16 cellular contexts compared by ENCODE assay signal in genomic region chr17:79927688-79928501, GRCh38.
"Had no signal": no experiment of that assay in that cellular context is flagged by ENCODE, and none has a peak within 500 bp of the region (broad histone marks: within the 10 kb centered on the region; RNA-seq: fewer than 3 reads in every experiment).

No MANE protein-coding gene starts in this region.

- H3K27ac ChIP-seq: ascending aorta, esophagus squamous epithelium, lower lobe of right lung, upper lobe of left lung had no signal

- H3K36me3 ChIP-seq: ascending aorta, esophagus squamous epithelium, lower lobe of right lung, upper lobe of left lung had no signal

- DNase-seq: activated CD4-positive, alpha-beta T cell treated with anti-CD3 and anti-CD28 coated beads, Interleukin-2, amount 50 U/mL, for 1 hour; activated effector memory CD4-positive, alpha-beta T cell treated with anti-CD3 and anti-CD28 coated beads, Interleukin-2, amount 50 U/mL, for 16 hours; activated T-cell treated with anti-CD3 and anti-CD28 coated beads, Interleukin-2, amount 50 U/mL, for 4 hours; esophagus squamous epithelium; foreskin fibroblast; left cardiac atrium; lower lobe of right lung; naive B cell; nucleus accumbens; T-helper 17 cell had no signal

- H3K36me3 Mint-ChIP-seq: naive B cell; stimulated activated memory B cell treated with anti-CD40 and anti-IgM and Interleukin-4, amounts not matched to agents 10 μg/mL and 1 μg/mL and 100 μg/mL, for 72 hours had no signal

- ATAC-seq: activated naive CD8-positive, alpha-beta T cell treated with anti-CD3 and anti-CD28 coated beads, Interleukin-2, amount 50 U/mL, for 24 hours; activated T-cell treated with anti-CD3 and anti-CD28 coated beads, Interleukin-2, amount 50 U/mL, for 4 hours; left cardiac atrium; lower lobe of right lung; right cardiac atrium; stimulated activated memory B cell treated with anti-CD40 and anti-IgM and Interleukin-4, amounts not matched to agents 10 μg/mL and 1 μg/mL and 100 μg/mL, for 72 hours; T-helper 17 cell had no signal

- H3K9me3 ChIP-seq: ascending aorta, esophagus squamous epithelium, lower lobe of right lung, upper lobe of left lung had no signal

- H3K27ac Mint-ChIP-seq: activated naive CD8-positive, alpha-beta T cell treated with anti-CD3 and anti-CD28 coated beads, Interleukin-2, amount 50 U/mL, for 24 hours; stimulated activated memory B cell treated with anti-CD40 and anti-IgM and Interleukin-4, amounts not matched to agents 10 μg/mL and 1 μg/mL and 100 μg/mL, for 72 hours; T-helper 17 cell had no signal

- H3K4me2 ChIP-seq: smooth muscle cell had no signal

- H3K9me3 Mint-ChIP-seq: activated naive CD8-positive, alpha-beta T cell treated with anti-CD3 and anti-CD28 coated beads, Interleukin-2, amount 50 U/mL, for 24 hours; activated T-cell treated with anti-CD3 and anti-CD28 coated beads, Interleukin-2, amount 50 U/mL, for 4 hours; naive B cell; stimulated activated memory B cell treated with anti-CD40 and anti-IgM and Interleukin-4, amounts not matched to agents 10 μg/mL and 1 μg/mL and 100 μg/mL, for 72 hours had no signal

- H3K4me3 ChIP-seq: ascending aorta, esophagus squamous epithelium, lower lobe of right lung, smooth muscle cell, upper lobe of left lung had no signal

- H3K4me3 Mint-ChIP-seq: activated naive CD8-positive, alpha-beta T cell treated with anti-CD3 and anti-CD28 coated beads, Interleukin-2, amount 50 U/mL, for 24 hours; activated T-cell treated with anti-CD3 and anti-CD28 coated beads, Interleukin-2, amount 50 U/mL, for 4 hours; naive B cell; stimulated activated memory B cell treated with anti-CD40 and anti-IgM and Interleukin-4, amounts not matched to agents 10 μg/mL and 1 μg/mL and 100 μg/mL, for 72 hours had no signal
